Comparison of ENCODE assay signal across 15 cellular contexts in genomic region chr3:46989146-46989810, GRCh38. TPM values are rescaled to one million over a fixed set of nuclear protein-coding genes. Genes with fewer than 3 reads are reported as not detected.
DNase-seq lines count a peak whose midpoint lies in the region; ATAC-seq, FAIRE-seq and TF ChIP-seq lines count a peak whose summit lies in the region.
"Had no signal": no experiment of that assay in that cellular context is flagged by ENCODE, and none has a peak within 500 bp of the region (broad histone marks: within the 10 kb centered on the region; RNA-seq: fewer than 3 reads in every experiment).

No MANE protein-coding gene starts in this region.

- H3K4me3 ChIP-seq in kidney (ENCODE audit: low read length in 2 of 2): no peak overlapping the region
- H3K4me3 ChIP-seq: Peyer's patch had no signal

- DNase-seq in stimulated activated naive CD8-positive, alpha-beta T cell treated with anti-CD3 and anti-CD28 coated beads, Interleukin-15, Interleukin-2, amounts not matched to agents 100 U/mL and 50 U/mL, for 24 hours: no peak
- no peak for DNase-seq in activated B cell treated with CpG ODN at 0.5 μM for 24 hours
- DNase-seq in kidney: peak; percentile 67
- no peak for DNase-seq in amygdala (lab: John Stamatoyannopoulos, UW)
- DNase-seq: activated CD4-positive, alpha-beta T cell treated with anti-CD3 and anti-CD28 coated beads, Interleukin-2, amount 50 U/mL, for 48 hours; cerebellar nuclear complex; DMS79; Kasumi-1; NCI-H1694; NCI-H510A treated with DMSO at 0.1 percent for 48 hours; Peyer's patch had no signal

- H3K36me3 ChIP-seq in kidney (ENCODE audit: control insufficient read depth in 1 of 2, insufficient read depth in 2 of 2, low read length in 2 of 2): peaks cover 2 to 3% of the 10 kb centered on the region in 2 donors

- no peaks in the 10 kb centered on the region for H3K9me3 Mint-ChIP-seq in stimulated activated naive CD8-positive, alpha-beta T cell treated with anti-CD3 and anti-CD28 coated beads, Interleukin-15, Interleukin-2, amounts not matched to agents 100 ng/mL and 50 ng/mL, for 24 hours
- no peaks in the 10 kb centered on the region for H3K9me3 Mint-ChIP-seq in activated B cell treated with CpG ODN at 0.5 μM for 24 hours

- peaks cover 58% of the 10 kb centered on the region for H3K4me1 Mint-ChIP-seq in stimulated activated naive CD8-positive, alpha-beta T cell treated with anti-CD3 and anti-CD28 coated beads, Interleukin-15, Interleukin-2, amounts not matched to agents 100 ng/mL and 50 ng/mL, for 24 hours (ENCODE audit: low read depth)
- H3K4me1 Mint-ChIP-seq in activated B cell treated with CpG ODN at 0.5 μM for 24 hours: peaks cover 72% of the 10 kb centered on the region

- no peaks in the 10 kb centered on the region for H3K27me3 Mint-ChIP-seq in stimulated activated naive CD8-positive, alpha-beta T cell treated with anti-CD3 and anti-CD28 coated beads, Interleukin-15, Interleukin-2, amounts not matched to agents 100 ng/mL and 50 ng/mL, for 24 hours
- H3K27me3 Mint-ChIP-seq in activated B cell treated with CpG ODN at 0.5 μM for 24 hours: no peaks in the 10 kb centered on the region

- FAIRE-seq in kidney (lab: Jason Lieb, UNC): no peak

- intact Hi-C loops in activated B cell treated with CpG ODN at 0.5 μM for 24 hours (cut with micrococcal nuclease): no loop called here
- intact Hi-C loops in kidney (cut with DNase I): no loop called here

- peaks cover 0 to 18% of the 10 kb centered on the region in 2 donors for H3K4me1 ChIP-seq in kidney (ENCODE audit: control insufficient read depth in 1 of 2, insufficient read depth in 1 of 2, low read depth in 1 of 2, low read length in 2 of 2)

- H3K27ac Mint-ChIP-seq in stimulated activated naive CD8-positive, alpha-beta T cell treated with anti-CD3 and anti-CD28 coated beads, Interleukin-15, Interleukin-2, amounts not matched to agents 100 ng/mL and 50 ng/mL, for 24 hours: peak overlapping the region; percentile 72
- peak overlapping the region; percentile 93 for H3K27ac Mint-ChIP-seq in activated B cell treated with CpG ODN at 0.5 μM for 24 hours

- no peaks in the 10 kb centered on the region for H3K9me3 ChIP-seq in kidney (ENCODE audit: control insufficient read depth in 1 of 2, low read length in 2 of 2)
- H3K9me3 ChIP-seq: Peyer's patch had no signal

- POLR2A ChIA-PET in activated B cell treated with CpG ODN at 0.5 μM for 24 hours (lab: Charles Lee): interaction anchor here (0.9 to 6.2 kb wide), 5 partner anchors 9 to 20 kb away, joined by 3 to 35 read pairs (median 12); partner anchors contain the start of genes CCDC12 and NBEAL2

- peaks cover 18% of the 10 kb centered on the region for H3K36me3 Mint-ChIP-seq in stimulated activated naive CD8-positive, alpha-beta T cell treated with anti-CD3 and anti-CD28 coated beads, Interleukin-15, Interleukin-2, amounts not matched to agents 100 ng/mL and 50 ng/mL, for 24 hours (ENCODE audit: low read depth)
- H3K36me3 Mint-ChIP-seq in activated B cell treated with CpG ODN at 0.5 μM for 24 hours (ENCODE audit: low read depth): peaks cover 24% of the 10 kb centered on the region

- H3K4me3 Mint-ChIP-seq in stimulated activated naive CD8-positive, alpha-beta T cell treated with anti-CD3 and anti-CD28 coated beads, Interleukin-15, Interleukin-2, amounts not matched to agents 100 ng/mL and 50 ng/mL, for 24 hours: peak overlapping the region; percentile 13
- no peak overlapping the region for H3K4me3 Mint-ChIP-seq in activated B cell treated with CpG ODN at 0.5 μM for 24 hours

- CTCF ChIA-PET in activated B cell treated with CpG ODN at 0.5 μM for 24 hours (lab: Charles Lee): no interaction called here

- no peak for ATAC-seq in stimulated activated naive CD8-positive, alpha-beta T cell treated with anti-CD3 and anti-CD28 coated beads, Interleukin-15, Interleukin-2, amounts not matched to agents 100 U/mL and 50 U/mL, for 24 hours
- no peak for ATAC-seq in activated B cell treated with CpG ODN at 0.5 μM for 24 hours (ENCODE audit: low read depth)
- no peak for ATAC-seq in HG02588 (IDR thresholded peaks at IDR 0.05; ENCODE audit: unreplicated experiment)
- ATAC-seq in HG02981 (IDR thresholded peaks at IDR 0.05; ENCODE audit: unreplicated experiment): no peak
- ATAC-seq in GM18870 (IDR thresholded peaks at IDR 0.05; ENCODE audit: unreplicated experiment): no peak

- no peak overlapping the region for H3K9ac ChIP-seq in kidney (ENCODE audit: low read length in 2 of 2)

- TF ChIP-seq CTCF in activated B cell treated with CpG ODN at 0.5 μM for 24 hours (IDR thresholded peaks at IDR 0.05): no peak
- TF ChIP-seq CTCF in kidney (IDR thresholded peaks at IDR 0.05; ENCODE audit: borderline replicate concordance, extremely low read depth, insufficient read depth): no peak

- no peak overlapping the region for H3K27ac ChIP-seq in kidney (ENCODE audit: low read depth in 2 of 2, low read length in 2 of 2)

RNA-seq across cellular contexts. Expression of gene NBEAL2, which starts 9.8 kb away (rescaled TPM):
- total RNA-seq in activated B cell treated with CpG ODN at 0.5 μM for 24 hours (79.8 and 98.6 TPM in 2 replicates), kidney (82.8 TPM)
- polyA plus RNA-seq in kidney (ENCODE audit: insufficient read depth, low read depth, low replicate concordance): 25.7 TPM

RNA-seq across cellular contexts. Expression of gene CCDC12, which starts 12.7 kb away (rescaled TPM):
- 93.8 and 98.4 TPM in 2 replicates for total RNA-seq in activated B cell treated with CpG ODN at 0.5 μM for 24 hours
- 59.7 TPM for total RNA-seq in kidney
- polyA plus RNA-seq in kidney (ENCODE audit: insufficient read depth, low read depth, low replicate concordance): 85.6 TPM
